7 cellular contexts compared by ENCODE assay signal in genomic region chr14:67067070-67067819, GRCh38.
DNase-seq lines count a peak whose midpoint lies in the region; ATAC-seq and TF ChIP-seq lines count a peak whose summit lies in the region.
"Not testable (repeated sequence)": the region's sequence is repeated elsewhere in the genome, so short reads cannot be mapped to it uniquely, and the experiment has no call there.

No MANE protein-coding gene starts in this region.

- H3K9me3 ChIP-seq in mucosa of descending colon = not testable (repeated sequence)

- intact Hi-C loops in mucosa of descending colon (cut with DNase I, micrococcal nuclease) = not testable (repeated sequence)

- not testable (repeated sequence) for H3K4me3 ChIP-seq in LNCaP clone FGC (ENCODE audit: low read depth, low read length); mucosa of descending colon

- not testable (repeated sequence) for ATAC-seq in mucosa of descending colon

- H3K36me3 ChIP-seq in mucosa of descending colon (ENCODE audit: low read depth) = not testable (repeated sequence)

- DNase-seq in DMS53 (lab: John Stamatoyannopoulos, UW) = peak; percentile 82
- peak; percentile 22 for DNase-seq in LNCaP clone FGC (ENCODE audit: low read depth)
- DNase-seq in NCI-H69 (lab: John Stamatoyannopoulos, UW) = peak; percentile 37
- peak; percentile 61 for DNase-seq in SHP77 treated with DMSO at 0.1 percent for 48 hours (lab: John Stamatoyannopoulos, UW)
- peak; percentile 11 for DNase-seq in activated effector memory CD4-positive, alpha-beta T cell treated with Interleukin-2 at 50 U/mL for 16 hours
- peak; percentile 1 for DNase-seq in epithelial cell of prostate (ENCODE audit: low read depth, low spot score)
- peak; percentile 40 to 48 (median 42) for DNase-seq in mucosa of descending colon

- not testable (repeated sequence) for TF ChIP-seq CTCF in LNCaP clone FGC (IDR thresholded peaks at IDR 0.05; ENCODE audit: control insufficient read depth, extremely low read depth, insufficient read depth); mucosa of descending colon (IDR thresholded peaks at IDR 0.05)

- not testable (repeated sequence) for H3K27ac ChIP-seq in epithelial cell of prostate

- not testable (repeated sequence) for H3K4me1 ChIP-seq in mucosa of descending colon (ENCODE audit: low read depth)

Comparison
In these comparisons a context has a peak if more than half of its experiments do, and no peak if none do; other contexts are left out.
1. DNase-seq: peak in every context shown above with its lines; median percentile 82 in DMS53; 61 in SHP77 treated with DMSO at 0.1 percent for 48 hours; 42 in mucosa of descending colon; 37 in NCI-H69; 22 in LNCaP clone FGC; 11 in activated effector memory CD4-positive, alpha-beta T cell treated with Interleukin-2 at 50 U/mL for 16 hours; 1 in epithelial cell of prostate.